15 cellular contexts compared by ENCODE assay signal in the genomic region with DNA sequence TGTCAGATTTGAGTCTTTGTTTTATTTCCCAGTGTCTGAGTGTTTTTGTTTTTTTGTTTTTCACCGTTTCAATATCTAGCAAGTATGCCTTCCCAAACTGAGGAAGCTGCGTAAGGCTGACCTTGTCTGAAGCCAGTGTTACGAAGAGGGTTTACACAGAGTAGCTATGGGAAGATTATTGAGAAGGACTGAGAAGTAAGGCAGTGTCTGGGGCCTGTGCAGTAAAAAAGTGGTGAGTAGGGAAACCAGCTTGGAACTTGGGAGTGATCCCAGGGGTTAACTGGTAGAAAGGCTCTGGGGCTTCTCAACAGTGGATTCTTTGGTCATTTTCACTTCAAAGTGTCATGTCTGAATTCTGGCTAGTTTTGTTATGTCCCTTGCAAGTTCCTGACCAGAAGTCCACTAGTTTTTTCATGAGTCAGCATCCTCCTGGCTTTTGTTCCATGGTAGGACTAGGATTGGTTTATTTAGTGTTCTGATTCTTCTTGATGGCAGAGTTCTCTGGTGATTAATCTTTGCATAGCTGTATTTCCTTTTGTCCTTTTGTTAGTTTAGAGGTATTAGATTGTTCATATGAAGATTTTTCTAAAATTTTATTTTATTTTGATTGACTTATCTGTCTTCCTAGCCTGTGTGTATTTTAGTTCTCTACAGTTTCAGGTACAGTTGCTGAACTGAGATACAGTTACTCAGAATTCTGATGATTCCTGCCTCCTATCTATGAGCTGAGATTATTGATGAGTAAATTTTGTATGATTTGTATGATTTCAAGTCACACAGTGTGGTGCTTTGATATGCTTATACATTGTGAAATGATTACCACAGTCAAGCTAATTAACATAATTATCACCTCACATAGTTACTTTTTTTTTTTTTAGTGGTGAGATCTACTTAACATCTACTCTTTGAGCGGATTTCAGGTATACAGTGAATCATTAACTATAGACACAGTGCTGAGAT. TPM values are rescaled to one million over a fixed set of nuclear protein-coding genes. Genes with fewer than 3 reads are reported as not detected.
DNase-seq lines count a peak whose midpoint lies in the region; ATAC-seq and TF ChIP-seq lines count a peak whose summit lies in the region.
"Had no signal": no experiment of that assay in that cellular context is flagged by ENCODE, and none has a peak within 500 bp of the region (broad histone marks: within the 10 kb centered on the region; RNA-seq: fewer than 3 reads in every experiment).

No MANE protein-coding gene starts in this region.

- no peaks in the 10 kb centered on the region for H3K27me3 ChIP-seq in breast epithelium

- H3K9me3 Mint-ChIP-seq in MCF 10A (ENCODE audit: unreplicated experiment) (no peaks in the 10 kb centered on the region), type B pancreatic cell (no peaks in the 10 kb centered on the region)
- no peaks in the 10 kb centered on the region for H3K9me3 Mint-ChIP-seq in activated CD8-positive, alpha-beta T cell treated with anti-CD3 and anti-CD28 coated beads, Interleukin-2, amount 10 ng/mL, durations not matched to agents 7 days and 5 days (ENCODE audit: insufficient read depth)

- intact Hi-C loops in MCF 10A (cut with micrococcal nuclease) = no loop called here
- intact Hi-C loops in breast epithelium (cut with DNase I; ENCODE audit: low total_unique reads) = no loop called here

- ATAC-seq in activated CD8-positive, alpha-beta T cell treated with anti-CD3 and anti-CD28 coated beads, Interleukin-2, amount 10 ng/mL, durations not matched to agents 7 days and 5 days = no peak
- no peak for ATAC-seq in GM19023 (IDR thresholded peaks at IDR 0.05; ENCODE audit: unreplicated experiment)
- ATAC-seq in HG03196 (IDR thresholded peaks at IDR 0.05; ENCODE audit: unreplicated experiment) = no peak

- no peaks in the 10 kb centered on the region for H3K27me3 Mint-ChIP-seq in MCF 10A (ENCODE audit: insufficient read depth, unreplicated experiment)
- no peaks in the 10 kb centered on the region for H3K27me3 Mint-ChIP-seq in activated CD8-positive, alpha-beta T cell treated with anti-CD3 and anti-CD28 coated beads, Interleukin-2, amount 10 ng/mL, durations not matched to agents 7 days and 5 days (ENCODE audit: low read depth)
- no peaks in the 10 kb centered on the region for H3K27me3 Mint-ChIP-seq in type B pancreatic cell

- no peak for TF ChIP-seq POLR2A in breast epithelium (IDR thresholded peaks at IDR 0.05)

- H3K4me1 Mint-ChIP-seq in MCF 10A (ENCODE audit: insufficient read depth, unreplicated experiment) = peaks cover 9% of the 10 kb centered on the region
- H3K4me1 Mint-ChIP-seq in activated CD8-positive, alpha-beta T cell treated with anti-CD3 and anti-CD28 coated beads, Interleukin-2, amount 10 ng/mL, durations not matched to agents 7 days and 5 days (ENCODE audit: low read depth) = peaks cover 19% of the 10 kb centered on the region
- H3K4me1 Mint-ChIP-seq in type B pancreatic cell (ENCODE audit: unreplicated experiment) = no peaks in the 10 kb centered on the region

- H3K4me3 Mint-ChIP-seq in MCF 10A (ENCODE audit: unreplicated experiment) (no peak overlapping the region), type B pancreatic cell (no peak overlapping the region)
- H3K4me3 Mint-ChIP-seq in activated CD8-positive, alpha-beta T cell treated with anti-CD3 and anti-CD28 coated beads, Interleukin-2, amount 10 ng/mL, durations not matched to agents 7 days and 5 days = no peak overlapping the region

- H3K27ac Mint-ChIP-seq in MCF 10A (ENCODE audit: low read depth, unreplicated experiment) (peak overlapping the region; percentile 74), type B pancreatic cell (peak overlapping the region; percentile 4)
- peak overlapping the region; percentile 44 for H3K27ac Mint-ChIP-seq in activated CD8-positive, alpha-beta T cell treated with anti-CD3 and anti-CD28 coated beads, Interleukin-2, amount 10 ng/mL, durations not matched to agents 7 days and 5 days

- no peak overlapping the region for H3K27ac ChIP-seq in breast epithelium
- H3K27ac ChIP-seq: prostate gland had no signal

- H3K9me3 ChIP-seq in breast epithelium = no peaks in the 10 kb centered on the region
- H3K9me3 ChIP-seq: HAP-1, prostate gland had no signal

- H3K4me3 ChIP-seq in breast epithelium (no peak overlapping the region), fibroblast of pulmonary artery (replicated peaks; ENCODE audit: low read depth, low read length) (no peak overlapping the region)
- H3K4me3 ChIP-seq: HAP-1, prostate gland had no signal

- POLR2A ChIA-PET in MCF 10A (lab: Yijun Ruan, JAX) = interaction anchor here (0.7 to 2.3 kb wide), 5 partner anchors 10 to 20 kb away, joined by 3 to 11 read pairs (median 4); no protein-coding TSS in a partner anchor
- POLR2A ChIA-PET in activated CD8-positive, alpha-beta T cell treated with anti-CD3 and anti-CD28 coated beads, Interleukin-2, amount 10 ng/mL, durations not matched to agents 7 days and 5 days (lab: Charles Lee) = interaction anchor here (1.0 kb wide), 1 partner anchor 113 kb away, joined by 3 read pairs; no protein-coding TSS in a partner anchor
- POLR2A ChIA-PET in GM10248 (lab: Yijun Ruan, JAX) = no interaction called here

- no TSS peak for BruUV-seq in MCF 10A (replicated peaks; lab: Mats Ljungman, UMichigan)

- H3K36me3 Mint-ChIP-seq in MCF 10A (ENCODE audit: insufficient read depth, unreplicated experiment) (peaks cover 100% of the 10 kb centered on the region), type B pancreatic cell (peaks cover 44% of the 10 kb centered on the region)
- peaks cover 78% of the 10 kb centered on the region for H3K36me3 Mint-ChIP-seq in activated CD8-positive, alpha-beta T cell treated with anti-CD3 and anti-CD28 coated beads, Interleukin-2, amount 10 ng/mL, durations not matched to agents 7 days and 5 days (ENCODE audit: low read depth)

- CTCF ChIA-PET in MCF 10A (lab: Yijun Ruan, JAX) = interaction anchor here (0.6 to 1.0 kb wide), 4 partner anchors 35 to 164 kb away, joined by 3 read pairs; no protein-coding TSS in a partner anchor
- CTCF ChIA-PET in activated CD8-positive, alpha-beta T cell treated with anti-CD3 and anti-CD28 coated beads, Interleukin-2, amount 10 ng/mL, durations not matched to agents 7 days and 5 days (lab: Charles Lee) = interaction anchor here (0.6 to 2.2 kb wide), 6 partner anchors 9 to 264 kb away, joined by 3 to 10 read pairs (median 4); no protein-coding TSS in a partner anchor
- CTCF ChIA-PET in GM10248 (lab: Yijun Ruan, JAX) = interaction anchor here (1.0 to 1.8 kb wide), 6 partner anchors 10 to 50 kb away, joined by 3 to 7 read pairs (median 4); no protein-coding TSS in a partner anchor

- H3K4me1 ChIP-seq in breast epithelium = peaks cover 0 to 4% of the 10 kb centered on the region in 2 donors
- H3K4me1 ChIP-seq: HAP-1, prostate gland had no signal

- DNase-seq in MCF 10A (ENCODE audit: unreplicated experiment) = no peak
- no peak for DNase-seq in breast epithelium (ENCODE audit: low spot score in 2 of 2)
- no peak for DNase-seq in activated CD8-positive, alpha-beta T cell treated with anti-CD3 and anti-CD28 coated beads, Interleukin-2, amount 10 ng/mL, durations not matched to agents 7 days and 5 days
- DNase-seq in fibroblast of pulmonary artery (ENCODE audit: low read depth) = peak; percentile 54
- DNase-seq in type B pancreatic cell (ENCODE audit: extremely low spot score, unreplicated experiment) = no peak
- no peak for DNase-seq in GM10248 (ENCODE audit: extremely low spot score)
- DNase-seq: AML-193; central memory CD4-positive, alpha-beta T cell; mesendoderm; NCI-H187; SHP77 had no signal

- TF ChIP-seq CTCF in MCF 10A (IDR thresholded peaks at IDR 0.05; ENCODE audit: unreplicated experiment) (no peak), breast epithelium (IDR thresholded peaks at IDR 0.05) (no peak), fibroblast of pulmonary artery (IDR thresholded peaks at IDR 0.05; ENCODE audit: low read length, missing control alignments) (no peak), type B pancreatic cell (conservative IDR thresholded peaks at IDR 0.05) (no peak), GM10248 (IDR thresholded peaks at IDR 0.05; ENCODE audit: control extremely low read depth, extremely low read depth, low read depth, missing control alignments) (no peak)

- peaks cover 11% of the 10 kb centered on the region for H3K36me3 ChIP-seq in breast epithelium
- H3K36me3 ChIP-seq: prostate gland had no signal

RNA-seq across cellular contexts. Expression of gene GARS1, which starts 19.0 kb away (rescaled TPM):
- 325 and 386 TPM in 2 replicates for total RNA-seq in MCF 10A (2022)
- 10 to 100 TPM; 50.9 to 66.9 (median 56.8) TPM for total RNA-seq in breast epithelium
- total RNA-seq in activated CD8-positive, alpha-beta T cell treated with anti-CD3 and anti-CD28 coated beads, Interleukin-2, amount 10 ng/mL, durations not matched to agents 7 days and 5 days = 100 to 1,000 TPM; 185 to 189 TPM
- 111 and 157 TPM in 2 replicates for total RNA-seq in type B pancreatic cell (ENCODE audit: low replicate concordance)

Comparison
In these comparisons a context has a peak if more than half of its experiments do, and no peak if none do; other contexts are left out.
1. H3K27ac Mint-ChIP-seq: peak in every context shown above with its lines; median percentile 74 in MCF 10A; 44 in activated CD8-positive, alpha-beta T cell treated with anti-CD3 and anti-CD28 coated beads, Interleukin-2, amount 10 ng/mL, durations not matched to agents 7 days and 5 days; 4 in type B pancreatic cell.